In the genomic region with DNA sequence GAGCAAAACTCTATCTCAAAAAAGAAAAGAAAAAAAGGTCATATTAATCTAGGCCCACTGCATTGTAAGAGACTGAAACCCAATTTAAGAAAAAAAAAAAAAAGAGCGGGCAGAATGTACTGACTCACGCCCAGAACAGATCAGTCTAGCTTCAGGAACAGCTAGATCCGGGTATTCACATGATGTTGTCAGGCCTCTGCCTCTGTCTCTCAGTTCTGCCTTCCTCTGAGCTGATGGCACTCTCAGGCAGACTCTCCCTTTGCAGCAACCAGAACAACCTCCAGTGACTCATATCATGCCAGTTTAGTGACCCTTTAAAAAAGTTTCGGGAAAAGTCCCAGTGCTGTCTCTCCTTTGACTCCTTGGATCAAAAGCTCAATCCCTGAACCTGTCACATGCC, we compare ENCODE assay signal across 24 cellular contexts. TPM values are rescaled to one million over a fixed set of nuclear protein-coding genes. Genes with fewer than 3 reads are reported as not detected.
DNase-seq lines count a peak whose midpoint lies in the region; ATAC-seq and TF ChIP-seq lines count a peak whose summit lies in the region.
"Had no signal": no experiment of that assay in that cellular context is flagged by ENCODE, and none has a peak within 500 bp of the region (broad histone marks: within the 10 kb centered on the region; RNA-seq: fewer than 3 reads in every experiment).

No MANE protein-coding gene starts in this region.

- H4K20me1 ChIP-seq in BLaER1, result no peaks in the 10 kb centered on the region

- POLR2A ChIA-PET in RWPE1 (lab: Yijun Ruan, JAX; ENCODE audit: low non-redundant PET), result no interaction called here
- POLR2A ChIA-PET in CD4-positive, alpha-beta memory T cell (lab: Charles Lee; ENCODE audit: partially characterized antibody), result no interaction called here

- intact Hi-C loops in gastrocnemius medialis (cut with DNase I; ENCODE audit: low total_unique reads), result no loop called here
- intact Hi-C loops in CD4-positive, alpha-beta memory T cell (cut with micrococcal nuclease), result loop anchor here (10.0 kb wide), 1 partner anchor 399 kb away; no protein-coding TSS in a partner anchor

- H3K4me3 ChIP-seq in BLaER1 (no peak overlapping the region), gastroesophageal sphincter (no peak overlapping the region), gastrocnemius medialis (no peak overlapping the region)
- H3K4me3 ChIP-seq in CD4-positive, alpha-beta memory T cell (ENCODE audit: low read length in 2 of 2), result no peak overlapping the region
- H3K4me3 ChIP-seq: body of pancreas, prostate gland had no signal

- CTCF ChIA-PET in RWPE1 (lab: Yijun Ruan, JAX), result interaction anchor here (0.7 to 1.9 kb wide), 4 partner anchors 15 to 411 kb away, joined by 3 to 6 read pairs (median 4); a partner anchor contains a TSS
- CTCF ChIA-PET in CD4-positive, alpha-beta memory T cell (lab: Charles Lee; ENCODE audit: partially characterized antibody), result interaction anchor here (1.7 kb wide), 1 partner anchor 243 kb away, joined by 4 read pairs; no protein-coding TSS in a partner anchor

- H3K27ac ChIP-seq in BLaER1 (peak overlapping the region; percentile 1; the same call in 1 of the 2 replicates), RWPE1 (peak overlapping the region; percentile 56; the same call in 1 of the 2 replicates), gastroesophageal sphincter (peak overlapping the region in 3 of 4 donors; percentile 58 to 86 (median 79)), gastrocnemius medialis (peak overlapping the region in 3 of 4 donors; percentile 75 to 77 (median 76))
- no peak overlapping the region for H3K27ac ChIP-seq in CD4-positive, alpha-beta memory T cell (ENCODE audit: low read depth, low read length)

- H3K9me3 ChIP-seq in BLaER1 (no peaks in the 10 kb centered on the region), gastroesophageal sphincter (no peaks in the 10 kb centered on the region), gastrocnemius medialis (no peaks in the 10 kb centered on the region)
- H3K9me3 ChIP-seq in CD4-positive, alpha-beta memory T cell (ENCODE audit: control insufficient read depth in 1 of 2, low read length in 2 of 2), result no peaks in the 10 kb centered on the region
- H3K9me3 ChIP-seq: body of pancreas, prostate gland had no signal

- no peak overlapping the region for H3K27ac Mint-ChIP-seq in stimulated activated naive CD8-positive, alpha-beta T cell treated with anti-CD3 and anti-CD28 coated beads, Interleukin-15, amount 100 ng/mL, for 72 hours
- peak overlapping the region in 2 of 7 donors; percentile 6 to 44 for H3K27ac Mint-ChIP-seq in CD4-positive, alpha-beta memory T cell
- H3K27ac Mint-ChIP-seq: activated naive CD8-positive, alpha-beta T cell treated with anti-CD3 and anti-CD28 coated beads for 36 hours; activated T-helper 1 cell treated with anti-CD3 and anti-CD28 coated beads, Interleukin-12 subunit alpha, Interleukin-12 subunit beta, Interleukin-2, Interleukin-4 antibody, amounts not matched to agents 30 ng/mL and 10 ng/mL and 1 ng/mL, durations not matched to agents 14 hours and 24 hours and 36 hours; CD14-positive monocyte; HFFc6 had no signal

- no peak for ATAC-seq in gastroesophageal sphincter
- no peak for ATAC-seq in gastrocnemius medialis
- no peak for ATAC-seq in stimulated activated naive CD8-positive, alpha-beta T cell treated with anti-CD3 and anti-CD28 coated beads, Interleukin-15, amount 100 ng/mL, for 72 hours
- ATAC-seq in HG03520 (IDR thresholded peaks at IDR 0.05; ENCODE audit: unreplicated experiment), result no peak
- ATAC-seq: body of pancreas, HepG2 had no signal

- H3K4me1 ChIP-seq in BLaER1 (peaks cover 56% of the 10 kb centered on the region), gastroesophageal sphincter (peaks cover 0 to 73% (median 24%) of the 10 kb centered on the region in 3 donors), gastrocnemius medialis (peaks cover 8 to 28% of the 10 kb centered on the region in 2 donors)
- peaks cover 18% of the 10 kb centered on the region for H3K4me1 ChIP-seq in CD4-positive, alpha-beta memory T cell (ENCODE audit: insufficient read depth, low read length)

- H3K27me3 ChIP-seq in BLaER1 (no peaks in the 10 kb centered on the region), gastroesophageal sphincter (no peaks in the 10 kb centered on the region), gastrocnemius medialis (no peaks in the 10 kb centered on the region)
- H3K27me3 ChIP-seq in CD4-positive, alpha-beta memory T cell (ENCODE audit: insufficient read depth, low read length), result no peaks in the 10 kb centered on the region
- H3K27me3 ChIP-seq: body of pancreas had no signal

- H3K27me3 Mint-ChIP-seq in stimulated activated naive CD8-positive, alpha-beta T cell treated with anti-CD3 and anti-CD28 coated beads, Interleukin-15, amount 100 ng/mL, for 72 hours, result no peaks in the 10 kb centered on the region
- peaks cover 0 to 2% of the 10 kb centered on the region in 2 donors for H3K27me3 Mint-ChIP-seq in CD4-positive, alpha-beta memory T cell
- H3K27me3 Mint-ChIP-seq: activated naive CD8-positive, alpha-beta T cell treated with anti-CD3 and anti-CD28 coated beads for 36 hours had no signal

- TF ChIP-seq POLR2A in gastroesophageal sphincter (IDR thresholded peaks at IDR 0.05) (no peak), gastrocnemius medialis (IDR thresholded peaks at IDR 0.05) (no peak)

- TF ChIP-seq CTCF in RWPE1 (conservative IDR thresholded peaks at IDR 0.05; ENCODE audit: low read depth) (no peak), gastroesophageal sphincter (IDR thresholded peaks at IDR 0.05) (no peak), gastrocnemius medialis (IDR thresholded peaks at IDR 0.05 in 4 of 5, conservative IDR thresholded peaks at IDR 0.05 in 1 of 5) (no peak)

- peaks cover 22% of the 10 kb centered on the region for H3K4me1 Mint-ChIP-seq in stimulated activated naive CD8-positive, alpha-beta T cell treated with anti-CD3 and anti-CD28 coated beads, Interleukin-15, amount 100 ng/mL, for 72 hours
- peaks cover 7 to 14% (median 12%) of the 10 kb centered on the region in 4 donors for H3K4me1 Mint-ChIP-seq in CD4-positive, alpha-beta memory T cell

- in situ Hi-C loops in gastrocnemius medialis (cut with MboI; ENCODE audit: low sequenced_read_pairs in 4 of 4), result loop anchor here in 1 of 4 donors (5.0 kb wide), 1 partner anchor 47 kb away; no protein-coding TSS in a partner anchor

- H3K9ac ChIP-seq in BLaER1, result no peak overlapping the region

- no peak overlapping the region for H3K4me2 ChIP-seq in BLaER1

- 49 to 83% methylated on average over 4 of the region's 4 CpGs for WGBS in gastroesophageal sphincter (ENCODE audit: low coverage in 1 of 2), 2 donors

- TF ChIP-seq EP300 in gastroesophageal sphincter (IDR thresholded peaks at IDR 0.05), result no peak

- H3K36me3 ChIP-seq in BLaER1 (peaks cover 37% of the 10 kb centered on the region), gastroesophageal sphincter (no peaks in the 10 kb centered on the region), gastrocnemius medialis (no peaks in the 10 kb centered on the region)
- no peaks in the 10 kb centered on the region for H3K36me3 ChIP-seq in CD4-positive, alpha-beta memory T cell (ENCODE audit: insufficient read depth, low read length)
- H3K36me3 ChIP-seq: prostate gland had no signal

- H3K4me3 Mint-ChIP-seq in stimulated activated naive CD8-positive, alpha-beta T cell treated with anti-CD3 and anti-CD28 coated beads, Interleukin-15, amount 100 ng/mL, for 72 hours, result no peak overlapping the region
- H3K4me3 Mint-ChIP-seq in CD4-positive, alpha-beta memory T cell, result no peak overlapping the region
- H3K4me3 Mint-ChIP-seq: activated naive CD8-positive, alpha-beta T cell treated with anti-CD3 and anti-CD28 coated beads for 36 hours; activated T-helper 1 cell treated with anti-CD3 and anti-CD28 coated beads, Interleukin-12 subunit alpha, Interleukin-12 subunit beta, Interleukin-2, Interleukin-4 antibody, amounts not matched to agents 30 ng/mL and 10 ng/mL and 1 ng/mL, durations not matched to agents 14 hours and 24 hours and 36 hours; CD14-positive monocyte; HFFc6; neural crest cell had no signal

- DNase-seq in RWPE1 (ENCODE audit: low spot score) (no peak), gastrocnemius medialis (no peak), retina (no peak)
- DNase-seq in stimulated activated naive CD8-positive, alpha-beta T cell treated with anti-CD3 and anti-CD28 coated beads, Interleukin-15, amount 100 ng/mL, for 72 hours, result no peak
- no peak for DNase-seq in CD4-positive, alpha-beta memory T cell
- DNase-seq: activated CD4-positive, alpha-beta T cell treated with anti-CD3 and anti-CD28 coated beads for 1 hour; activated naive CD8-positive, alpha-beta T cell treated with anti-CD3 and anti-CD28 coated beads for 36 hours; body of pancreas; DMS 273 treated with DMSO at 0.1 percent for 48 hours; foreskin melanocyte; HFFc6; kidney glomerular epithelial cell; NCI-H146; NCI-H2171 treated with DMSO at 0.1 percent for 48 hours; NCI-H526 treated with DMSO at 0.1 percent for 48 hours; stimulated activated CD4-positive, alpha-beta T cell treated with anti-CD3 and anti-CD28 coated beads, Interleukin-4, amount 100 ng/mL, for 4 hours had no signal

- peaks cover 0 to 2% of the 10 kb centered on the region in 2 donors for H3K36me3 Mint-ChIP-seq in CD4-positive, alpha-beta memory T cell
- H3K36me3 Mint-ChIP-seq: activated naive CD8-positive, alpha-beta T cell treated with anti-CD3 and anti-CD28 coated beads for 36 hours had no signal

- no peaks in the 10 kb centered on the region for H3K9me3 Mint-ChIP-seq in stimulated activated naive CD8-positive, alpha-beta T cell treated with anti-CD3 and anti-CD28 coated beads, Interleukin-15, amount 100 ng/mL, for 72 hours
- H3K9me3 Mint-ChIP-seq in CD4-positive, alpha-beta memory T cell, result no peaks in the 10 kb centered on the region
- H3K9me3 Mint-ChIP-seq: activated naive CD8-positive, alpha-beta T cell treated with anti-CD3 and anti-CD28 coated beads for 36 hours; activated T-helper 1 cell treated with anti-CD3 and anti-CD28 coated beads, Interleukin-12 subunit alpha, Interleukin-12 subunit beta, Interleukin-2, Interleukin-4 antibody, amounts not matched to agents 30 ng/mL and 10 ng/mL and 1 ng/mL, durations not matched to agents 14 hours and 24 hours and 36 hours; HFFc6; neural crest cell had no signal

RNA-seq across cellular contexts. Expression of a gene that starts 53.0 kb away (rescaled TPM):
- total RNA-seq in gastroesophageal sphincter (10 to 100 TPM; 21.7 to 59.9 (median 41.5) TPM), gastrocnemius medialis (10 to 100 TPM in 3 of 4 donors, 1 to 10 TPM in 1; 8.7 to 18.8 (median 15.1) TPM)
- under 1 TPM; 0.08 to 0.20 TPM for total RNA-seq in CD4-positive, alpha-beta memory T cell
- under 1 TPM in 1 of 2 donors, not detected in 1; 0.02 TPM for polyA plus RNA-seq in CD4-positive, alpha-beta memory T cell
- polyA plus RNA-seq: CD14-positive monocyte had no signal

Comparison
In these comparisons a context has a peak if more than half of its experiments do, and no peak if none do; other contexts are left out.
1. RNA of a gene that starts 53.0 kb away (total RNA-seq): 21.7 to 59.9 TPM in gastroesophageal sphincter and 8.7 to 18.8 TPM in gastrocnemius medialis; 0.08 to 0.20 TPM in CD4-positive, alpha-beta memory T cell; every median in the first group is over 4 times any median in the second.